Comparison of ENCODE assay signal across 13 cellular contexts in genomic region chr9:18861599-18862546, GRCh38.
A peak's percentile ranks its signal among the peaks of the same experiment; 100 is the strongest.
DNase-seq lines count a peak whose midpoint lies in the region; ATAC-seq and TF ChIP-seq lines count a peak whose summit lies in the region.
"Had no signal": no experiment of that assay in that cellular context is flagged by ENCODE, and none has a peak within 500 bp of the region (broad histone marks: within the 10 kb centered on the region; RNA-seq: fewer than 3 reads in every experiment).

No MANE protein-coding gene starts in this region.

- CTCF ChIA-PET in activated CD4-positive, alpha-beta T cell treated with anti-CD3 and anti-CD28 coated beads for 36 hours (lab: Charles Lee): interaction anchor here (1.0 kb wide), 1 partner anchor 9 kb away, joined by 3 read pairs; no protein-coding TSS in a partner anchor

- 47 to 71% methylated on average over 13 to 14 of the region's 14 CpGs for WGBS in esophagus squamous epithelium, 2 donors
- WGBS in sigmoid colon, 2 donors: 78 to 90% methylated on average over 14 of the region's 14 CpGs

- intact Hi-C loops in esophagus squamous epithelium (cut with DNase I): no loop called here
- intact Hi-C loops in sigmoid colon (cut with DNase I): loop anchor here (10.0 kb wide), 3 partner anchors 107 to 397 kb away; no protein-coding TSS in a partner anchor
- intact Hi-C loops in activated CD4-positive, alpha-beta T cell treated with anti-CD3 and anti-CD28 coated beads for 36 hours (cut with DNase I, micrococcal nuclease): no loop called here

- no peak overlapping the region for H3K4me3 Mint-ChIP-seq in activated CD4-positive, alpha-beta T cell treated with anti-CD3 and anti-CD28 coated beads for 36 hours

- H3K27me3 Mint-ChIP-seq in activated CD4-positive, alpha-beta T cell treated with anti-CD3 and anti-CD28 coated beads for 36 hours: no peaks in the 10 kb centered on the region

- H3K9me3 Mint-ChIP-seq in activated CD4-positive, alpha-beta T cell treated with anti-CD3 and anti-CD28 coated beads for 36 hours (ENCODE audit: low read depth): no peaks in the 10 kb centered on the region

- ATAC-seq in GM21619 (IDR thresholded peaks at IDR 0.05; ENCODE audit: unreplicated experiment): no peak
- no peak for ATAC-seq in activated CD4-positive, alpha-beta T cell treated with anti-CD3 and anti-CD28 coated beads for 36 hours

- no peak overlapping the region for H3K4me3 ChIP-seq in H7 (ENCODE audit: insufficient read depth, low read depth, low read length)
- H3K4me3 ChIP-seq in esophagus squamous epithelium: no peak overlapping the region
- H3K4me3 ChIP-seq in sigmoid colon: no peak overlapping the region
- no peak overlapping the region for H3K4me3 ChIP-seq in MG63

- no peak for TF ChIP-seq EP300 in sigmoid colon (IDR thresholded peaks at IDR 0.05)

- H3K36me3 ChIP-seq in H7 (replicated peaks; ENCODE audit: control insufficient read depth, insufficient read depth, low read length) (no peaks in the 10 kb centered on the region), esophagus squamous epithelium (no peaks in the 10 kb centered on the region), sigmoid colon (no peaks in the 10 kb centered on the region), MG63 (peaks cover 15% of the 10 kb centered on the region)

- no peaks in the 10 kb centered on the region for H3K9me3 ChIP-seq in esophagus squamous epithelium
- no peaks in the 10 kb centered on the region for H3K9me3 ChIP-seq in sigmoid colon
- no peaks in the 10 kb centered on the region for H3K9me3 ChIP-seq in MG63

- POLR2A ChIA-PET in activated CD4-positive, alpha-beta T cell treated with anti-CD3 and anti-CD28 coated beads for 36 hours (lab: Charles Lee): no interaction called here

- no peak overlapping the region for H3K27ac Mint-ChIP-seq in activated CD4-positive, alpha-beta T cell treated with anti-CD3 and anti-CD28 coated beads for 36 hours

- TF ChIP-seq CTCF in esophagus squamous epithelium (IDR thresholded peaks at IDR 0.05) (no peak), sigmoid colon (IDR thresholded peaks at IDR 0.05) (no peak)

- peak overlapping the region; percentile 6 to 75 (median 58) for H3K27ac ChIP-seq in esophagus squamous epithelium
- peak overlapping the region; percentile 39 to 65 (median 43) for H3K27ac ChIP-seq in sigmoid colon
- H3K27ac ChIP-seq: C4-2B, VCaP had no signal

- no peaks in the 10 kb centered on the region for H3K36me3 Mint-ChIP-seq in activated CD4-positive, alpha-beta T cell treated with anti-CD3 and anti-CD28 coated beads for 36 hours (ENCODE audit: low read depth)

- no peaks in the 10 kb centered on the region for H3K4me1 Mint-ChIP-seq in activated CD4-positive, alpha-beta T cell treated with anti-CD3 and anti-CD28 coated beads for 36 hours

- TF ChIP-seq POLR2A in esophagus squamous epithelium (IDR thresholded peaks at IDR 0.05) (no peak), sigmoid colon (IDR thresholded peaks at IDR 0.05) (no peak)

- DNase-seq in H7 (peak; percentile 44), esophagus squamous epithelium (lab: John Stamatoyannopoulos, UW) (no peak), kidney tubule cell (ENCODE audit: low spot score) (peak; percentile 30), sigmoid colon (peak; percentile 79), MG63 (no peak), ureter (ENCODE audit: low spot score) (no peak)
- no peak for DNase-seq in activated CD4-positive, alpha-beta T cell treated with anti-CD3 and anti-CD28 coated beads for 36 hours
- DNase-seq: KG1, NCI-H446, SIG-M5 had no signal

- H3K4me1 ChIP-seq in esophagus squamous epithelium (peaks cover 0 to 19% (median 0%) of the 10 kb centered on the region in 3 donors), sigmoid colon (peaks cover 0 to 18% (median 18%) of the 10 kb centered on the region in 4 donors)

- H3K27me3 ChIP-seq in H7 (ENCODE audit: control insufficient read depth, insufficient read depth, low read length) (no peaks in the 10 kb centered on the region), esophagus squamous epithelium (no peaks in the 10 kb centered on the region), sigmoid colon (no peaks in the 10 kb centered on the region), MG63 (no peaks in the 10 kb centered on the region)

Comparison
In these comparisons a context has a peak if more than half of its experiments do, and no peak if none do; other contexts are left out.
1. DNase-seq: peak in H7 (single experiment), kidney tubule cell (single experiment) and sigmoid colon (single experiment); none in esophagus squamous epithelium (single experiment), MG63 (single experiment), ureter (single experiment) and activated CD4-positive, alpha-beta T cell treated with anti-CD3 and anti-CD28 coated beads for 36 hours (single experiment).